ENCODE assay signal across 8 cellular contexts in the genomic region with DNA sequence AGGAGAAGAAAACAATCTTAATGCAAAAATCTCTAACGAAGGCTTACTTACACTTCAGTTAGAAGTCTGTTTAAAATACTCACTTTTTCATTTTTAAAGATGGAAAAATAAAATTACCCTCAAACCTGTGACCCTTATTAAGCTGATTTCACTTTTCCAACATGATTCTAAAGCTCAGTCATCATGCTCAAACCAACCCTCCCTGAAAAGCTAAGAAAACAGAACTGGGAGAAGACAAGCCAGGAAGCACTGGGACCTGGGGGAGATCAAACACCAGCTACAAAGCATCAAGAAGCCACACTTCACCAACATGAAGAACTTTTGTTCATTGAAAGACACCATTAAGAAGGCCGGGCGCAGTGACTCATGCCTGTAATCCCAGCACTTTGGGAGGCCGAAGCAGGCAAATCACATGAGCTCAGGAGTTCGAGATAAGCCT.
DNase-seq lines count a peak whose midpoint lies in the region; ATAC-seq and TF ChIP-seq lines count a peak whose summit lies in the region.

No MANE protein-coding gene starts in this region.

- H3K27ac Mint-ChIP-seq in activated CD4-positive, alpha-beta T cell treated with anti-CD3 and anti-CD28 coated beads, Interleukin-2, amount 10 ng/mL, durations not matched to agents 7 days and 5 days, result peak overlapping the region; percentile 54
- H3K27ac Mint-ChIP-seq in activated naive CD8-positive, alpha-beta T cell treated with anti-CD3 and anti-CD28 coated beads, Interleukin-2, amount 10 ng/mL, durations not matched to agents 7 days and 5 days, result peak overlapping the region; percentile 47

- intact Hi-C loops in left lung (cut with DNase I) (no loop called here), upper lobe of right lung (cut with DNase I) (no loop called here)

- H3K4me1 ChIP-seq in left lung (peaks cover 8 to 30% of the 10 kb centered on the region in 2 donors), upper lobe of right lung (peaks cover 22% of the 10 kb centered on the region)

- no peak for TF ChIP-seq CTCF in left lung (IDR thresholded peaks at IDR 0.05)
- TF ChIP-seq CTCF in upper lobe of right lung (IDR thresholded peaks at IDR 0.05), result no peak

- ATAC-seq in activated naive CD8-positive, alpha-beta T cell treated with anti-CD3 and anti-CD28 coated beads, Interleukin-2, amount 10 ng/mL, durations not matched to agents 7 days and 5 days (ENCODE audit: low read depth), result no peak
- ATAC-seq in left lung, result peak; percentile 6
- ATAC-seq in upper lobe of right lung, result no peak
- no peak for ATAC-seq in GM18505 (IDR thresholded peaks at IDR 0.05; ENCODE audit: unreplicated experiment)
- ATAC-seq in GM19467 (IDR thresholded peaks at IDR 0.05; ENCODE audit: unreplicated experiment), result no peak

- no peaks in the 10 kb centered on the region for H3K36me3 ChIP-seq in left lung
- H3K36me3 ChIP-seq in upper lobe of right lung, result no peaks in the 10 kb centered on the region

- peaks cover 2% of the 10 kb centered on the region for H3K9me3 Mint-ChIP-seq in activated CD4-positive, alpha-beta T cell treated with anti-CD3 and anti-CD28 coated beads, Interleukin-2, amount 10 ng/mL, durations not matched to agents 7 days and 5 days
- no peaks in the 10 kb centered on the region for H3K9me3 Mint-ChIP-seq in activated naive CD8-positive, alpha-beta T cell treated with anti-CD3 and anti-CD28 coated beads, Interleukin-2, amount 10 ng/mL, durations not matched to agents 7 days and 5 days

- no peak for DNase-seq in activated CD4-positive, alpha-beta T cell treated with anti-CD3 and anti-CD28 coated beads, Interleukin-2, amount 10 ng/mL, durations not matched to agents 7 days and 5 days
- DNase-seq in activated CD4-positive, alpha-beta T cell treated with anti-CD3 and anti-CD28 coated beads for 48 hours, result no peak
- no peak for DNase-seq in activated naive CD8-positive, alpha-beta T cell treated with anti-CD3 and anti-CD28 coated beads, Interleukin-2, amount 10 ng/mL, durations not matched to agents 7 days and 5 days
- DNase-seq in left lung, result no peak
- DNase-seq in upper lobe of right lung, result no peak
- DNase-seq in NAMALWA (ENCODE audit: low spot score), result no peak

- POLR2A ChIA-PET in activated CD4-positive, alpha-beta T cell treated with anti-CD3 and anti-CD28 coated beads, Interleukin-2, amount 10 ng/mL, durations not matched to agents 7 days and 5 days (lab: Charles Lee), result interaction anchor here (0.7 kb wide), 1 partner anchor 90 kb away, joined by 11 read pairs; no protein-coding TSS in a partner anchor
- POLR2A ChIA-PET in activated naive CD8-positive, alpha-beta T cell treated with anti-CD3 and anti-CD28 coated beads, Interleukin-2, amount 10 ng/mL, durations not matched to agents 7 days and 5 days (lab: Charles Lee), result no interaction called here

- H3K4me1 Mint-ChIP-seq in activated CD4-positive, alpha-beta T cell treated with anti-CD3 and anti-CD28 coated beads, Interleukin-2, amount 10 ng/mL, durations not matched to agents 7 days and 5 days, result peaks cover 40% of the 10 kb centered on the region
- H3K4me1 Mint-ChIP-seq in activated naive CD8-positive, alpha-beta T cell treated with anti-CD3 and anti-CD28 coated beads, Interleukin-2, amount 10 ng/mL, durations not matched to agents 7 days and 5 days, result peaks cover 19% of the 10 kb centered on the region

- H3K4me3 Mint-ChIP-seq in activated CD4-positive, alpha-beta T cell treated with anti-CD3 and anti-CD28 coated beads, Interleukin-2, amount 10 ng/mL, durations not matched to agents 7 days and 5 days, result no peak overlapping the region
- no peak overlapping the region for H3K4me3 Mint-ChIP-seq in activated naive CD8-positive, alpha-beta T cell treated with anti-CD3 and anti-CD28 coated beads, Interleukin-2, amount 10 ng/mL, durations not matched to agents 7 days and 5 days

- H3K9me3 ChIP-seq in left lung (no peaks in the 10 kb centered on the region), upper lobe of right lung (no peaks in the 10 kb centered on the region)

- no peaks in the 10 kb centered on the region for H3K27me3 ChIP-seq in left lung
- H3K27me3 ChIP-seq in upper lobe of right lung, result no peaks in the 10 kb centered on the region

- no peaks in the 10 kb centered on the region for H3K27me3 Mint-ChIP-seq in activated CD4-positive, alpha-beta T cell treated with anti-CD3 and anti-CD28 coated beads, Interleukin-2, amount 10 ng/mL, durations not matched to agents 7 days and 5 days
- no peaks in the 10 kb centered on the region for H3K27me3 Mint-ChIP-seq in activated naive CD8-positive, alpha-beta T cell treated with anti-CD3 and anti-CD28 coated beads, Interleukin-2, amount 10 ng/mL, durations not matched to agents 7 days and 5 days

- no peak overlapping the region for H3K4me3 ChIP-seq in left lung
- H3K4me3 ChIP-seq in upper lobe of right lung, result no peak overlapping the region

- peaks cover under 1% of the 10 kb centered on the region for H3K36me3 Mint-ChIP-seq in activated CD4-positive, alpha-beta T cell treated with anti-CD3 and anti-CD28 coated beads, Interleukin-2, amount 10 ng/mL, durations not matched to agents 7 days and 5 days (ENCODE audit: low read depth)
- H3K36me3 Mint-ChIP-seq in activated naive CD8-positive, alpha-beta T cell treated with anti-CD3 and anti-CD28 coated beads, Interleukin-2, amount 10 ng/mL, durations not matched to agents 7 days and 5 days, result no peaks in the 10 kb centered on the region

- no peak for TF ChIP-seq POLR2A in GM18505 (IDR thresholded peaks at IDR 0.05; ENCODE audit: borderline replicate concordance, extremely low read depth, insufficient read depth, insufficient read length)

- H3K27ac ChIP-seq in left lung (peak overlapping the region; percentile 71 to 75), upper lobe of right lung (peak overlapping the region; percentile 81)

- CTCF ChIA-PET in activated CD4-positive, alpha-beta T cell treated with anti-CD3 and anti-CD28 coated beads, Interleukin-2, amount 10 ng/mL, durations not matched to agents 7 days and 5 days (lab: Charles Lee), result interaction anchor here (0.8 to 1.5 kb wide), 2 partner anchors 8 to 33 kb away, joined by 3 read pairs; no protein-coding TSS in a partner anchor
